35 cellular contexts compared by ENCODE assay signal in genomic region chr6:104629826-104630225, GRCh38.
"Had no signal": no experiment of that assay in that cellular context is flagged by ENCODE, and none has a peak within 500 bp of the region (broad histone marks: within the 10 kb centered on the region; RNA-seq: fewer than 3 reads in every experiment).

No MANE protein-coding gene starts in this region.

- H3K4me1 ChIP-seq: adrenal gland had no signal

- DNase-seq: activated B cell treated with CpG ODN at 0.5 μM for 24 hours; activated CD4-positive, alpha-beta memory T cell treated with anti-CD3 and anti-CD28 coated beads for 36 hours; activated CD4-positive, alpha-beta T cell treated with anti-CD3 and anti-CD28 coated beads for 4 hours; activated CD4-positive, alpha-beta T cell treated with anti-CD3 and anti-CD28 coated beads, Interleukin-2, amount 50 U/mL, for 1 hour; activated CD4-positive, CD25-positive, alpha-beta regulatory T cell treated with anti-CD3 and anti-CD28 coated beads, Interleukin-2, amount 50 U/mL, for 72 hours; activated CD8-positive, alpha-beta memory T cell treated with anti-CD3 and anti-CD28 coated beads, Interleukin-2, amount 50 U/mL, for 4 hours; activated gamma-delta T cell treated with Interleukin-2 at 50 U/mL for 16 hours; activated naive CD4-positive, alpha-beta T cell treated with anti-CD3 and anti-CD28 coated beads for 36 hours; activated T-cell treated with anti-CD3 and anti-CD28 coated beads for 4 hours; activated T-cell treated with anti-CD3 and anti-CD28 coated beads, Interleukin-2, amount 50 U/mL, for 4 hours; adrenal gland; anterior cingulate cortex; caudate nucleus; MM.1S; MV-4-11; NCI-H1092; NCI-H1436 treated with DMSO at 0.1 percent for 48 hours; NCI-H1694 treated with DMSO at 0.1 percent for 48 hours; NCI-H2029; NCI-H2171; NCI-H510A; NCI-H526; NCI-H748 treated with DMSO at 0.1 percent for 48 hours; NK-92 treated with Interleukin-12 subunit alpha and Interleukin-12 subunit beta, amount 100 ng/mL, for 24 hours; PC-9; Right ventricle myocardium superior; SW 1271; T-helper 1 cell; T-helper 2 cell; T-helper 9 cell had no signal

- H3K27me3 Mint-ChIP-seq: activated B cell treated with CpG ODN at 0.5 μM for 24 hours had no signal

- H3K4me3 ChIP-seq: adrenal gland, PC-9 had no signal

- H3K4me3 Mint-ChIP-seq: activated B cell treated with CpG ODN at 0.5 μM for 24 hours; activated CD4-positive, alpha-beta memory T cell treated with anti-CD3 and anti-CD28 coated beads for 36 hours; activated naive CD4-positive, alpha-beta T cell treated with anti-CD3 and anti-CD28 coated beads for 36 hours; activated T-cell treated with anti-CD3 and anti-CD28 coated beads, Interleukin-2, amount 50 U/mL, for 4 hours; activated T-helper 1 cell treated with anti-CD3 and anti-CD28 coated beads, Interleukin-12 subunit alpha, Interleukin-12 subunit beta, Interleukin-2, Interleukin-4 antibody, amounts not matched to agents 30 ng/mL and 10 ng/mL and 1 ng/mL, durations not matched to agents 14 hours and 24 hours and 36 hours; brain had no signal

- H3K36me3 Mint-ChIP-seq: activated CD4-positive, alpha-beta memory T cell treated with anti-CD3 and anti-CD28 coated beads for 36 hours; activated naive CD4-positive, alpha-beta T cell treated with anti-CD3 and anti-CD28 coated beads, Interleukin-2, amount 50 U/mL, for 72 hours; brain had no signal

- H3K36me3 ChIP-seq: adrenal gland had no signal

- H3K27ac ChIP-seq: adrenal gland, KMS-11, PC-9, VCaP had no signal

- H3K27me3 ChIP-seq: adrenal gland had no signal

- H3K9me3 Mint-ChIP-seq: activated B cell treated with CpG ODN at 0.5 μM for 24 hours; activated CD4-positive, alpha-beta memory T cell treated with anti-CD3 and anti-CD28 coated beads for 36 hours; activated naive CD4-positive, alpha-beta T cell treated with anti-CD3 and anti-CD28 coated beads for 36 hours; activated naive CD4-positive, alpha-beta T cell treated with anti-CD3 and anti-CD28 coated beads, Interleukin-2, amount 50 U/mL, for 72 hours; activated T-cell treated with anti-CD3 and anti-CD28 coated beads, Interleukin-2, amount 50 U/mL, for 4 hours; activated T-helper 1 cell treated with anti-CD3 and anti-CD28 coated beads, Interleukin-12 subunit alpha, Interleukin-12 subunit beta, Interleukin-2, Interleukin-4 antibody, amounts not matched to agents 30 ng/mL and 10 ng/mL and 1 ng/mL, durations not matched to agents 14 hours and 24 hours and 36 hours had no signal

- H3K27ac Mint-ChIP-seq: activated B cell treated with CpG ODN at 0.5 μM for 24 hours; activated CD4-positive, alpha-beta memory T cell treated with anti-CD3 and anti-CD28 coated beads for 36 hours; activated naive CD4-positive, alpha-beta T cell treated with anti-CD3 and anti-CD28 coated beads for 36 hours; activated naive CD4-positive, alpha-beta T cell treated with anti-CD3 and anti-CD28 coated beads, Interleukin-2, amount 50 U/mL, for 72 hours; activated T-helper 1 cell treated with anti-CD3 and anti-CD28 coated beads, Interleukin-12 subunit alpha, Interleukin-12 subunit beta, Interleukin-2, Interleukin-4 antibody, amounts not matched to agents 30 ng/mL and 10 ng/mL and 1 ng/mL, durations not matched to agents 14 hours and 24 hours and 36 hours; brain had no signal

- H3K9me3 ChIP-seq: adrenal gland had no signal

- H3K4me1 Mint-ChIP-seq: activated B cell treated with CpG ODN at 0.5 μM for 24 hours had no signal
